In the genomic region with DNA sequence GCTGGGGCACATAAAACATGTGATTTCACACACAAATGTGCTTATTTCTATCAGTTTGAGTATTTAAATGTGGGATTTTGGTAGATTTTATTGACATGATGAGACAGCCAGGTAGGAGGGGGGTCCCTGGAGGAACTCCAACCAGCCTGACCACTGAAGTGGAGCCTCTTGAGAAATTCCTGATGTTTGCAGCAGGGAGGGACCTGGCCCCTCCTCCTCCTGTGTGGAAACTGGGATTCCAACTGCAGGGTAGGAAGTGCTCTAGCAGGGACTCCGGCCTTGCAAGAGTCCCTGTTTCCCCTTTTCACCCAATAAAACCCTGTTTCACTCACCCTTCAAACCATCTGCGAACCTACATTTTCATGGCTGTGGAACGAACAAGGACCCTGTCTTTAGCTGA, we compare ENCODE assay signal across 24 cellular contexts.
"Had no signal": no experiment of that assay in that cellular context is flagged by ENCODE, and none has a peak within 500 bp of the region (broad histone marks: within the 10 kb centered on the region; RNA-seq: fewer than 3 reads in every experiment).

No MANE protein-coding gene starts in this region.

- H3K27me3 Mint-ChIP-seq: activated B cell treated with CpG ODN at 0.5 μM for 24 hours; activated CD8-positive, alpha-beta memory T cell treated with anti-CD3 and anti-CD28 coated beads, Interleukin-2, amount 10 ng/mL, durations not matched to agents 7 days and 5 days; central memory CD8-positive, alpha-beta T cell; dendritic cell treated with granulocyte-macrophage colony-stimulating factor and Interleukin-4, amounts not matched to agents 40 ng/mL and 50 ng/mL, for 4 days; naive thymus-derived CD4-positive, alpha-beta T cell had no signal

- H3K36me3 Mint-ChIP-seq: naive thymus-derived CD4-positive, alpha-beta T cell had no signal

- H3K4me2 ChIP-seq: smooth muscle cell had no signal

- H3K79me2 ChIP-seq: parathyroid adenoma had no signal

- ATAC-seq: activated CD8-positive, alpha-beta memory T cell treated with anti-CD3 and anti-CD28 coated beads, Interleukin-2, amount 10 ng/mL, durations not matched to agents 7 days and 5 days; activated CD8-positive, alpha-beta T cell treated with anti-CD3 and anti-CD28 coated beads, Interleukin-2, amount 10 ng/mL, durations not matched to agents 7 days and 5 days; activated naive CD4-positive, alpha-beta T cell treated with anti-CD3 and anti-CD28 coated beads, Interleukin-2, amount 50 U/mL, for 72 hours; left colon; naive thymus-derived CD4-positive, alpha-beta T cell had no signal

- H3K4me3 Mint-ChIP-seq: activated B cell treated with CpG ODN at 0.5 μM for 24 hours; activated CD8-positive, alpha-beta memory T cell treated with anti-CD3 and anti-CD28 coated beads, Interleukin-2, amount 10 ng/mL, durations not matched to agents 7 days and 5 days; activated CD8-positive, alpha-beta T cell treated with anti-CD3 and anti-CD28 coated beads, Interleukin-2, amount 10 ng/mL, durations not matched to agents 7 days and 5 days; central memory CD8-positive, alpha-beta T cell; dendritic cell treated with granulocyte-macrophage colony-stimulating factor and Interleukin-4, amounts not matched to agents 40 ng/mL and 50 ng/mL, for 4 days; naive thymus-derived CD4-positive, alpha-beta T cell; neural crest cell had no signal

- H3K9me3 ChIP-seq: right atrium auricular region had no signal

- H3K4me1 ChIP-seq: esophagus squamous epithelium, parathyroid adenoma, right atrium auricular region, tibial nerve had no signal

- H3K27ac ChIP-seq: epithelial cell of prostate, esophagus squamous epithelium, parathyroid adenoma, right atrium auricular region, tibial nerve had no signal

- H2AFZ ChIP-seq: parathyroid adenoma had no signal

- H3K9ac ChIP-seq: parathyroid adenoma had no signal

- DNase-seq: activated B cell treated with CpG ODN at 0.5 μM for 24 hours; activated CD8-positive, alpha-beta memory T cell treated with anti-CD3 and anti-CD28 coated beads, Interleukin-2, amount 10 ng/mL, durations not matched to agents 7 days and 5 days; activated CD8-positive, alpha-beta T cell treated with anti-CD3 and anti-CD28 coated beads, Interleukin-2, amount 10 ng/mL, durations not matched to agents 7 days and 5 days; activated naive CD4-positive, alpha-beta T cell; activated T-cell treated with anti-CD3 and anti-CD28 coated beads, Interleukin-2, amount 50 U/mL, for 48 hours; esophagus squamous epithelium; foreskin melanocyte; kidney; left colon; midbrain; naive thymus-derived CD4-positive, alpha-beta T cell; occipital lobe; stimulated activated CD4-positive, alpha-beta T cell treated with anti-CD3 and anti-CD28 coated beads, Interleukin-2, amount 100 ng/mL, for 24 hours; stimulated activated naive CD4-positive, alpha-beta T cell treated with Interleukin-2 at 50 U/mL for 16 hours; T-helper 2 cell had no signal

- H3K27me3 ChIP-seq: esophagus squamous epithelium, right atrium auricular region, tibial nerve had no signal

- H3K4me3 ChIP-seq: esophagus squamous epithelium, right atrium auricular region, smooth muscle cell, tibial nerve had no signal

- H3K27ac Mint-ChIP-seq: activated B cell treated with CpG ODN at 0.5 μM for 24 hours; activated CD8-positive, alpha-beta memory T cell treated with anti-CD3 and anti-CD28 coated beads, Interleukin-2, amount 10 ng/mL, durations not matched to agents 7 days and 5 days; activated CD8-positive, alpha-beta T cell treated with anti-CD3 and anti-CD28 coated beads, Interleukin-2, amount 10 ng/mL, durations not matched to agents 7 days and 5 days; activated naive CD4-positive, alpha-beta T cell treated with anti-CD3 and anti-CD28 coated beads, Interleukin-2, amount 50 U/mL, for 72 hours; dendritic cell treated with granulocyte-macrophage colony-stimulating factor and Interleukin-4, amounts not matched to agents 40 ng/mL and 50 ng/mL, for 4 days; naive thymus-derived CD4-positive, alpha-beta T cell had no signal

- H3K36me3 ChIP-seq: esophagus squamous epithelium, right atrium auricular region, tibial nerve had no signal

- H3K4me1 Mint-ChIP-seq: activated B cell treated with CpG ODN at 0.5 μM for 24 hours; activated CD8-positive, alpha-beta memory T cell treated with anti-CD3 and anti-CD28 coated beads, Interleukin-2, amount 10 ng/mL, durations not matched to agents 7 days and 5 days; central memory CD8-positive, alpha-beta T cell; naive thymus-derived CD4-positive, alpha-beta T cell; neural crest cell had no signal
